ENCODE assay signal across 10 cellular contexts in genomic region chr7:140005754-140006503, GRCh38. TPM values are rescaled to one million over a fixed set of nuclear protein-coding genes. Genes with fewer than 3 reads are reported as not detected.
DNase-seq lines count a peak whose midpoint lies in the region; ATAC-seq, FAIRE-seq and TF ChIP-seq lines count a peak whose summit lies in the region.
"Had no signal": no experiment of that assay in that cellular context is flagged by ENCODE, and none has a peak within 500 bp of the region (broad histone marks: within the 10 kb centered on the region; RNA-seq: fewer than 3 reads in every experiment).

No MANE protein-coding gene starts in this region.

- H3K27ac Mint-ChIP-seq in H9 (no peak overlapping the region), WTC11 (no peak overlapping the region)

- ATAC-seq in WTC11: peak; percentile 83

- peaks cover 16 to 27% of the 10 kb centered on the region in 2 experiments for H3K4me1 Mint-ChIP-seq in H9
- peaks cover 23% of the 10 kb centered on the region for H3K4me1 Mint-ChIP-seq in WTC11

- TF ChIP-seq CTCF in H9 (conservative IDR thresholded peaks at IDR 0.05) (peak; percentile 78), WTC11 (IDR thresholded peaks at IDR 0.05) (no peak; the same call in 1 of the 2 replicates), keratinocyte (optimal IDR thresholded peaks at IDR 0.05 in 1 of 3, IDR thresholded peaks at IDR 0.05 in 1 of 3, conservative IDR thresholded peaks at IDR 0.05 in 1 of 3; ENCODE audit: extremely low read depth in 1 of 3, insufficient read depth in 2 of 3, low read length in 3 of 3) (peak in 2 of 3 experiments; percentile 43 to 47)

- no peaks in the 10 kb centered on the region for H3K36me3 ChIP-seq in keratinocyte (ENCODE audit: control insufficient read depth in 2 of 2, extremely low read depth in 1 of 2, insufficient read depth in 2 of 2, low read length in 2 of 2)

- no peak overlapping the region for H2BK5ac ChIP-seq in H9 (ENCODE audit: insufficient read length, low read length)

- H3K79me1 ChIP-seq in H9 (ENCODE audit: insufficient read depth, low read depth, low read length, poor library complexity, severe bottlenecking): no peaks in the 10 kb centered on the region

- H3K27me3 ChIP-seq in H9 (ENCODE audit: insufficient read depth, low read length) (no peaks in the 10 kb centered on the region), keratinocyte (ENCODE audit: control insufficient read depth, extremely low read depth, insufficient read depth, low read length) (no peaks in the 10 kb centered on the region)

- H3K14ac ChIP-seq in H9 (ENCODE audit: insufficient read depth, low read length): no peak overlapping the region

- H3K9me1 ChIP-seq in keratinocyte (ENCODE audit: control insufficient read depth, extremely low read depth, insufficient read depth, low read length): no peaks in the 10 kb centered on the region

- CTCF ChIA-PET in WTC11 (lab: Charles Lee): interaction anchor here (0.6 to 6.7 kb wide), 42 partner anchors 11 to 540 kb away, joined by 3 to 72 read pairs (median 5); partner anchors contain the start of genes HIPK2, KDM7A and PARP12

- H3K9ac ChIP-seq in H9 (ENCODE audit: extremely low read depth, insufficient read length, low read length) (no peak overlapping the region), keratinocyte (ENCODE audit: control insufficient read depth, extremely low read depth, insufficient read depth, low read length) (no peak overlapping the region)

- no peak overlapping the region for H2BK120ac ChIP-seq in H9 (ENCODE audit: low read depth, low read length, poor library complexity, severe bottlenecking)

- FAIRE-seq in keratinocyte (lab: Jason Lieb, UNC): no peak
- FAIRE-seq: TTC549 had no signal

- H3K56ac ChIP-seq in H9 (ENCODE audit: insufficient read length, low read depth, low read length): no peak overlapping the region

- no CpG with 5 or more reads among the region's 13 CpGs for whole genome bisulfite sequencing in H9 (ENCODE audit: extremely low coverage, insufficient read length, low lambda C conversion rate)

- H3K36me3 Mint-ChIP-seq in H9 (ENCODE audit: insufficient read depth in 1 of 3, low read depth in 3 of 3) (no peaks in the 10 kb centered on the region), WTC11 (no peaks in the 10 kb centered on the region)

- H3K4me2 ChIP-seq in H9 (ENCODE audit: insufficient read depth, insufficient read length, low read length) (no peak overlapping the region), keratinocyte (ENCODE audit: control insufficient read depth, extremely low read depth, insufficient read depth, low read depth, low read length) (no peak overlapping the region)

- H4K8ac ChIP-seq in H9 (replicated peaks; ENCODE audit: insufficient read length, low read depth, low read length): no peak overlapping the region

- DNase-seq in AG08395 (ENCODE audit: low spot score) (peak; percentile 20), H9 (peak; percentile 91), WTC11 (ENCODE audit: low spot score) (peak; percentile 83), keratinocyte (ENCODE audit: low read depth, low spot score) (no peak), NCI-H446 treated with DMSO at 0.1 percent for 48 hours (lab: John Stamatoyannopoulos, UW) (no peak), T-helper 9 cell (no peak), cortex of kidney (lab: John Stamatoyannopoulos, UW) (no peak)
- DNase-seq in activated CD8-positive, alpha-beta memory T cell treated with anti-CD3 and anti-CD28 coated beads, Interleukin-2, amount 50 U/mL, for 48 hours: no peak

- H3K4me1 ChIP-seq in H9 (ENCODE audit: insufficient read depth, low read length) (no peaks in the 10 kb centered on the region), keratinocyte (ENCODE audit: control insufficient read depth, extremely low read depth, insufficient read depth, low read length) (peaks cover 6% of the 10 kb centered on the region)

- no peak overlapping the region for H2BK15ac ChIP-seq in H9 (ENCODE audit: low read depth, low read length)

- no peak overlapping the region for H3K4ac ChIP-seq in H9 (ENCODE audit: low read depth, low read length)

- H2BK12ac ChIP-seq in H9 (ENCODE audit: insufficient read length, low read depth, low read length): no peak overlapping the region

- H3K79me2 ChIP-seq in H9 (ENCODE audit: insufficient read depth, low read length) (no peaks in the 10 kb centered on the region), keratinocyte (ENCODE audit: control insufficient read depth, insufficient read depth, low read length) (no peaks in the 10 kb centered on the region)

- H3K27me3 Mint-ChIP-seq in H9 (ENCODE audit: low read depth) (no peaks in the 10 kb centered on the region; the same call in 1 of the 2 replicates), WTC11 (ENCODE audit: low read depth) (no peaks in the 10 kb centered on the region)

- no peak overlapping the region for H3K27ac ChIP-seq in H9 (ENCODE audit: insufficient read length, low read depth, low read length)
- no peak overlapping the region for H3K27ac ChIP-seq in keratinocyte (ENCODE audit: control insufficient read depth, insufficient read depth, low read length)
- H3K27ac ChIP-seq: coronary artery had no signal

- no peaks in the 10 kb centered on the region for H3K9me3 ChIP-seq in H9 (ENCODE audit: control insufficient read depth, low read depth, low read length)
- H3K9me3 ChIP-seq in keratinocyte (ENCODE audit: control insufficient read depth, low read depth, low read length): no peaks in the 10 kb centered on the region

- no peak overlapping the region for H2AK5ac ChIP-seq in H9 (ENCODE audit: insufficient read length, low read length)

- H3T11ph ChIP-seq in H9 (ENCODE audit: low read length): no peak overlapping the region

- H3K23ac ChIP-seq in H9 (ENCODE audit: insufficient read length, low read depth, low read length): no peak overlapping the region

- H3K9me3 Mint-ChIP-seq in H9: no peaks in the 10 kb centered on the region
- no peaks in the 10 kb centered on the region for H3K9me3 Mint-ChIP-seq in WTC11

- H3K4me3 Mint-ChIP-seq in H9 (no peak overlapping the region), WTC11 (no peak overlapping the region)

- H4K20me1 ChIP-seq in H9 (ENCODE audit: control insufficient read depth, insufficient read depth, insufficient read length) (no peaks in the 10 kb centered on the region), keratinocyte (ENCODE audit: control insufficient read depth, extremely low read depth, insufficient read depth, low read length) (no peaks in the 10 kb centered on the region)

- POLR2A ChIA-PET in WTC11 (lab: Charles Lee): interaction anchor here (0.6 to 1.3 kb wide), 4 partner anchors 237 to 377 kb away, joined by 3 to 10 read pairs (median 4); no protein-coding TSS in a partner anchor

- H2BK20ac ChIP-seq in H9 (ENCODE audit: low read depth, low read length, poor library complexity, severe bottlenecking): no peak overlapping the region

- H4K5ac ChIP-seq in H9 (ENCODE audit: insufficient read length, low read depth, low read length): no peak overlapping the region

- H4K91ac ChIP-seq in H9 (ENCODE audit: insufficient read length, low read depth, low read length): no peak overlapping the region

- no peak overlapping the region for H3K18ac ChIP-seq in H9 (ENCODE audit: insufficient read length, low read depth, low read length)

- H2AFZ ChIP-seq in H9 (ENCODE audit: low read length) (no peak overlapping the region), keratinocyte (ENCODE audit: control insufficient read depth, low read length) (no peak overlapping the region)

- dilution Hi-C loops in keratinocyte (cut with MboI; ENCODE audit: extremely low pct_ligation_motif_present, low sequenced_read_pairs): loop anchor here (25.0 kb wide), 1 partner anchor 394 kb away; no protein-coding TSS in a partner anchor

- H3K23me2 ChIP-seq in H9 (ENCODE audit: insufficient read length, low read depth, low read length, poor library complexity, severe bottlenecking): no peaks in the 10 kb centered on the region

- H3K4me3 ChIP-seq in keratinocyte (ENCODE audit: control insufficient read depth in 2 of 3, extremely low read depth in 1 of 3, insufficient read depth in 2 of 3, low read depth in 1 of 3, low read length in 3 of 3): no peak overlapping the region
- H3K4me3 ChIP-seq: coronary artery had no signal

TF ChIP-seq in WTC11, 78 proteins besides CTCF, POLR2A, EP300 and RAD21 (continues in another document):
- TF ChIP-seq ZMAT4 (CRISPR knock-in tag; IDR thresholded peaks at IDR 0.05): no peak

RNA-seq across cellular contexts. Expression of gene PARP12, which starts 56.8 kb away (rescaled TPM):
- total RNA-seq in H9 (2021) (11.1 and 11.8 TPM in 2 replicates), WTC11 (2021) (9.1 to 10.5 TPM (median 9.5 TPM) in 3 replicates)
- 66.0 to 73.3 TPM (median 70.5 TPM) in 3 replicates for polyA plus RNA-seq in keratinocyte
- 12.2 TPM for polyA plus RNA-seq in keratinocyte (2011; ENCODE audit: low read depth)
- 46.7 and 47.7 TPM in 2 replicates for polyA plus RNA-seq in keratinocyte (2011; cell fraction: cytosol; rRNA removed)
- polyA plus RNA-seq in keratinocyte (2011; cell fraction: nucleus; rRNA removed): 108 TPM in 2 replicates
- polyA plus RNA-seq in keratinocyte (2012; ENCODE audit: low replicate concordance): 12.4 and 37.3 TPM in 2 replicates
- 66.0 to 84.1 TPM (median 83.5 TPM) in 3 replicates for polyA minus RNA-seq in keratinocyte
- 52.9 TPM for polyA minus RNA-seq in keratinocyte (2011; cell fraction: cytosol; rRNA and poly(A)+ RNA removed)
- 45.1 and 57.9 TPM in 2 replicates for polyA minus RNA-seq in keratinocyte (2011; cell fraction: nucleus; rRNA and poly(A)+ RNA removed)

Comparison
In these comparisons a context has a peak if more than half of its experiments do, and no peak if none do; other contexts are left out.
1. DNase-seq: peak in AG08395 (single experiment), H9 (single experiment) and WTC11 (single experiment); none in keratinocyte (single experiment), NCI-H446 treated with DMSO at 0.1 percent for 48 hours (single experiment), T-helper 9 cell (single experiment), activated CD8-positive, alpha-beta memory T cell treated with anti-CD3 and anti-CD28 coated beads, Interleukin-2, amount 50 U/mL, for 48 hours (single experiment) and cortex of kidney (single experiment).